Comparison of ENCODE assay signal across 19 cellular contexts in genomic region chr4:24137596-24137962, GRCh38.
"Had no signal": no experiment of that assay in that cellular context is flagged by ENCODE, and none has a peak within 500 bp of the region (broad histone marks: within the 10 kb centered on the region; RNA-seq: fewer than 3 reads in every experiment).

No MANE protein-coding gene starts in this region.

- DNase-seq: activated B cell treated with CpG ODN at 0.5 μM for 24 hours; activated CD4-positive, alpha-beta memory T cell treated with anti-CD3 and anti-CD28 coated beads, Interleukin-2, amount 10 ng/mL, durations not matched to agents 7 days and 5 days; activated CD4-positive, alpha-beta T cell treated with anti-CD3 and anti-CD28 coated beads for 4 hours; activated CD8-positive, alpha-beta memory T cell treated with anti-CD3 and anti-CD28 coated beads, Interleukin-2, amount 10 ng/mL, durations not matched to agents 7 days and 5 days; activated naive CD4-positive, alpha-beta T cell; activated naive CD8-positive, alpha-beta T cell treated with anti-CD3 and anti-CD28 coated beads for 36 hours; amniotic stem cell; dermis blood vessel endothelial cell; effector memory CD4-positive, alpha-beta T cell; midbrain; occipital lobe; posterior cingulate gyrus; retina; stimulated activated naive CD4-positive, alpha-beta T cell treated with Interleukin-2 at 50 U/mL for 16 hours; substantia nigra had no signal

- H3K27ac ChIP-seq: tibial nerve, vagina had no signal

- H3K27me3 ChIP-seq: tibial nerve, vagina had no signal

- H3K36me3 Mint-ChIP-seq: activated CD8-positive, alpha-beta memory T cell treated with anti-CD3 and anti-CD28 coated beads, Interleukin-2, amount 10 ng/mL, durations not matched to agents 7 days and 5 days; activated naive CD8-positive, alpha-beta T cell treated with anti-CD3 and anti-CD28 coated beads for 36 hours had no signal

- H3K27ac Mint-ChIP-seq: activated B cell treated with CpG ODN at 0.5 μM for 24 hours; activated CD4-positive, alpha-beta memory T cell treated with anti-CD3 and anti-CD28 coated beads, Interleukin-2, amount 10 ng/mL, durations not matched to agents 7 days and 5 days; activated CD8-positive, alpha-beta memory T cell treated with anti-CD3 and anti-CD28 coated beads, Interleukin-2, amount 10 ng/mL, durations not matched to agents 7 days and 5 days; activated naive CD8-positive, alpha-beta T cell treated with anti-CD3 and anti-CD28 coated beads for 36 hours had no signal

- H3K36me3 ChIP-seq: tibial nerve, vagina had no signal

- H3K9me3 ChIP-seq: tibial nerve, vagina had no signal

- H3K4me1 ChIP-seq: tibial nerve, vagina had no signal

- ATAC-seq: activated CD8-positive, alpha-beta memory T cell treated with anti-CD3 and anti-CD28 coated beads, Interleukin-2, amount 10 ng/mL, durations not matched to agents 7 days and 5 days had no signal

- H3K9me3 Mint-ChIP-seq: activated B cell treated with CpG ODN at 0.5 μM for 24 hours had no signal

- H3K4me1 Mint-ChIP-seq: activated B cell treated with CpG ODN at 0.5 μM for 24 hours; activated CD4-positive, alpha-beta memory T cell treated with anti-CD3 and anti-CD28 coated beads, Interleukin-2, amount 10 ng/mL, durations not matched to agents 7 days and 5 days; activated CD8-positive, alpha-beta memory T cell treated with anti-CD3 and anti-CD28 coated beads, Interleukin-2, amount 10 ng/mL, durations not matched to agents 7 days and 5 days; activated naive CD8-positive, alpha-beta T cell treated with anti-CD3 and anti-CD28 coated beads for 36 hours had no signal

- FAIRE-seq: endothelial cell of umbilical vein, islet of Langerhans had no signal

- H3K27me3 Mint-ChIP-seq: activated B cell treated with CpG ODN at 0.5 μM for 24 hours; activated CD4-positive, alpha-beta memory T cell treated with anti-CD3 and anti-CD28 coated beads, Interleukin-2, amount 10 ng/mL, durations not matched to agents 7 days and 5 days; activated CD8-positive, alpha-beta memory T cell treated with anti-CD3 and anti-CD28 coated beads, Interleukin-2, amount 10 ng/mL, durations not matched to agents 7 days and 5 days; activated naive CD8-positive, alpha-beta T cell treated with anti-CD3 and anti-CD28 coated beads for 36 hours had no signal

- H3K4me3 Mint-ChIP-seq: activated B cell treated with CpG ODN at 0.5 μM for 24 hours; activated CD4-positive, alpha-beta memory T cell treated with anti-CD3 and anti-CD28 coated beads, Interleukin-2, amount 10 ng/mL, durations not matched to agents 7 days and 5 days; activated CD8-positive, alpha-beta memory T cell treated with anti-CD3 and anti-CD28 coated beads, Interleukin-2, amount 10 ng/mL, durations not matched to agents 7 days and 5 days; activated naive CD8-positive, alpha-beta T cell treated with anti-CD3 and anti-CD28 coated beads for 36 hours had no signal

- H3K4me3 ChIP-seq: tibial nerve, vagina had no signal
